In genomic region chr1:50735443-50735842, GRCh38 we compare ENCODE assay signal across 8 cellular contexts.
DNase-seq lines count a peak whose midpoint lies in the region; ATAC-seq and TF ChIP-seq lines count a peak whose summit lies in the region.

No MANE protein-coding gene starts in this region.

- H3K4me3 Mint-ChIP-seq in mesothelial cell of epicardium: no peak overlapping the region

- H3K9me3 Mint-ChIP-seq in mesothelial cell of epicardium: no peaks in the 10 kb centered on the region

- no peaks in the 10 kb centered on the region for H3K27me3 Mint-ChIP-seq in mesothelial cell of epicardium (ENCODE audit: low read depth)

- H3K27ac Mint-ChIP-seq in mesothelial cell of epicardium: no peak overlapping the region

- H3K36me3 ChIP-seq in brain microvascular endothelial cell (replicated peaks): no peaks in the 10 kb centered on the region

- DNase-seq in DMS114 treated with DMSO at 0.1 percent for 48 hours (lab: John Stamatoyannopoulos, UW; ENCODE audit: unreplicated experiment) (peak; percentile 29), Kasumi-1 (lab: John Stamatoyannopoulos, UW) (peak; percentile 55 to 68), brain microvascular endothelial cell (no peak), mesothelial cell of epicardium (ENCODE audit: low spot score in 2 of 2, unreplicated experiment in 2 of 2) (no peak), amniotic stem cell (lab: John Stamatoyannopoulos, UW) (no peak), SK-N-DZ (ENCODE audit: low spot score) (no peak)
- no peak for DNase-seq in stimulated activated CD4-positive, alpha-beta T cell treated with anti-CD3 and anti-CD28 coated beads, Interleukin-2, amount 100 ng/mL, for 24 hours

- in situ Hi-C loops in brain microvascular endothelial cell (cut with HindIII; ENCODE audit: low pct_ligation_motif_present, low sequenced_read_pairs): no loop called here

- no peak overlapping the region for H3K4me3 ChIP-seq in brain microvascular endothelial cell (ENCODE audit: low read depth, low read length)

- H3K27me3 ChIP-seq in brain microvascular endothelial cell (replicated peaks): no peaks in the 10 kb centered on the region

- TF ChIP-seq CTCF in brain microvascular endothelial cell (IDR thresholded peaks at IDR 0.05; ENCODE audit: low read depth, low read length, missing control alignments) (peak; percentile 14), mesothelial cell of epicardium (IDR thresholded peaks at IDR 0.05; ENCODE audit: unreplicated experiment) (peak; percentile 74)

- no peaks in the 10 kb centered on the region for H3K4me1 Mint-ChIP-seq in mesothelial cell of epicardium

- H3K27ac ChIP-seq in brain microvascular endothelial cell: no peak overlapping the region

- ATAC-seq in GM21529 (IDR thresholded peaks at IDR 0.05; ENCODE audit: unreplicated experiment): no peak

- peaks cover 3% of the 10 kb centered on the region for H3K36me3 Mint-ChIP-seq in mesothelial cell of epicardium

Comparison
In these comparisons a context has a peak if more than half of its experiments do, and no peak if none do; other contexts are left out.
1. DNase-seq: peak in DMS114 treated with DMSO at 0.1 percent for 48 hours (single experiment) and Kasumi-1 (2 of 2); none in brain microvascular endothelial cell (single experiment), mesothelial cell of epicardium (0 of 2), amniotic stem cell (single experiment), stimulated activated CD4-positive, alpha-beta T cell treated with anti-CD3 and anti-CD28 coated beads, Interleukin-2, amount 100 ng/mL, for 24 hours (0 of 2) and SK-N-DZ (single experiment).